Comparison of ENCODE assay signal across 31 cellular contexts in genomic region chr4:53617101-53617680, GRCh38. TPM values are rescaled to one million over a fixed set of nuclear protein-coding genes. Genes with fewer than 3 reads are reported as not detected.
A peak's percentile ranks its signal among the peaks of the same experiment; 100 is the strongest.
DNase-seq lines count a peak whose midpoint lies in the region; ATAC-seq, FAIRE-seq and TF ChIP-seq lines count a peak whose summit lies in the region.
"Had no signal": no experiment of that assay in that cellular context is flagged by ENCODE, and none has a peak within 500 bp of the region (broad histone marks: within the 10 kb centered on the region; RNA-seq: fewer than 3 reads in every experiment).

No MANE protein-coding gene starts in this region.

- H3K4me2 ChIP-seq in endothelial cell of umbilical vein (ENCODE audit: insufficient read depth, low read length) = no peak overlapping the region
- H3K4me2 ChIP-seq: KMS-11 had no signal

- no peaks in the 10 kb centered on the region for H3K27me3 ChIP-seq in endothelial cell of umbilical vein (ENCODE audit: control insufficient read depth in 2 of 2, insufficient read depth in 2 of 2, low read length in 2 of 2)
- H3K27me3 ChIP-seq: breast epithelium, esophagus muscularis mucosa, gastrocnemius medialis, left lung, uterus had no signal

- intact Hi-C loops in endothelial cell of umbilical vein (cut with micrococcal nuclease) = no loop called here

- TF ChIP-seq POLR2A in endothelial cell of umbilical vein (IDR thresholded peaks at IDR 0.05; ENCODE audit: low read depth, low read length) = no peak

- H3K9me1 ChIP-seq in endothelial cell of umbilical vein (replicated peaks; ENCODE audit: control insufficient read depth, extremely low read depth, insufficient read depth, low read length) = no peaks in the 10 kb centered on the region

- H3K27ac ChIP-seq in HEK293 (ENCODE audit: extremely low read depth, low read depth, low read length) = no peak overlapping the region
- no peak overlapping the region for H3K27ac ChIP-seq in endothelial cell of umbilical vein (ENCODE audit: insufficient read depth, low read depth, low read length)
- H3K27ac ChIP-seq: breast epithelium, C4-2B, esophagus muscularis mucosa, KMS-11, left lung, SK-N-MC, uterus had no signal

- H2AFZ ChIP-seq in endothelial cell of umbilical vein (ENCODE audit: low read depth, low read length) = no peak overlapping the region

- H4K20me1 ChIP-seq in endothelial cell of umbilical vein (replicated peaks; ENCODE audit: control insufficient read depth, extremely low read depth, insufficient read depth, low read length) = no peaks in the 10 kb centered on the region

- no peak for DNase-seq in D721Med (ENCODE audit: insufficient read length, low spot score)
- DNase-seq in NCI-H524 treated with DMSO at 0.1 percent for 48 hours (lab: John Stamatoyannopoulos, UW) = peak; percentile 66
- DNase-seq in endothelial cell of umbilical vein (ENCODE audit: low read depth, low spot score) = peak; percentile 28
- DNase-seq in effector CD4-positive, alpha-beta T cell = no peak
- DNase-seq in UCSD-AML1 (lab: John Stamatoyannopoulos, UW; ENCODE audit: unreplicated experiment) = no peak
- DNase-seq: activated CD4-positive, alpha-beta T cell treated with anti-CD3 and anti-CD28 coated beads for 36 hours; activated CD8-positive, alpha-beta memory T cell treated with anti-CD3 and anti-CD28 coated beads for 24 hours; activated naive CD4-positive, alpha-beta T cell treated with anti-CD3 and anti-CD28 coated beads for 36 hours; activated T-cell treated with anti-CD3 and anti-CD28 coated beads, Interleukin-2, amount 50 U/mL, for 24 hours; amniotic stem cell; effector memory CD8-positive, alpha-beta T cell; gastrocnemius medialis; GOT3; hypothalamus; left lung; naive thymus-derived CD8-positive, alpha-beta T cell; NCI-H187 treated with DMSO at 0.1 percent for 48 hours; NCI-H446 treated with DMSO at 0.1 percent for 48 hours; RPMI8226; stimulated activated CD4-positive, alpha-beta T cell treated with anti-CD3 and anti-CD28 coated beads, Interleukin-4, amount 100 ng/mL, for 24 hours; stimulated activated naive CD4-positive, alpha-beta T cell; T-helper 17 cell; uterus had no signal

- H3K4me3 ChIP-seq in HEK293 (ENCODE audit: low read depth, low read length) (no peak overlapping the region), endothelial cell of umbilical vein (replicated peaks in 1 of 3; ENCODE audit: insufficient read depth in 1 of 3, low read depth in 1 of 3, low read length in 3 of 3) (no peak overlapping the region)
- H3K4me3 ChIP-seq: breast epithelium, esophagus muscularis mucosa, gastrocnemius medialis, left lung, SK-N-MC, uterus had no signal

- H3K9me3 ChIP-seq in HEK293 (ENCODE audit: control insufficient read depth, insufficient read depth, low read depth, low read length) (no peaks in the 10 kb centered on the region), endothelial cell of umbilical vein (replicated peaks; ENCODE audit: control insufficient read depth, insufficient read depth, low read length) (no peaks in the 10 kb centered on the region)
- H3K9me3 ChIP-seq: breast epithelium, esophagus muscularis mucosa, gastrocnemius medialis, left lung, uterus had no signal

- no peak for ATAC-seq in GM18867 (IDR thresholded peaks at IDR 0.05; ENCODE audit: unreplicated experiment)
- ATAC-seq: activated CD4-positive, alpha-beta T cell treated with anti-CD3 and anti-CD28 coated beads for 36 hours; effector memory CD8-positive, alpha-beta T cell; gastrocnemius medialis; left lung; naive thymus-derived CD8-positive, alpha-beta T cell; T-helper 17 cell had no signal

- CTCF ChIA-PET in HEK293 (lab: Yijun Ruan, JAX) (interaction anchor here (1.1 kb wide), 1 partner anchor 15 kb away, joined by 3 read pairs; no protein-coding TSS in a partner anchor), endothelial cell of umbilical vein (lab: Charles Lee) (interaction anchor here (1.0 to 2.5 kb wide), 6 partner anchors 10 to 616 kb away, joined by 3 to 9 read pairs (median 6); no protein-coding TSS in a partner anchor)

- peak; percentile 92 for FAIRE-seq in D721Med (lab: Jason Lieb, UNC)
- FAIRE-seq in endothelial cell of umbilical vein (lab: Jason Lieb, UNC) = no peak
- FAIRE-seq: colon had no signal

- H3K36me3 ChIP-seq in HEK293 (ENCODE audit: control insufficient read depth in 2 of 2, insufficient read depth in 1 of 2, low read length in 2 of 2) (no peaks in the 10 kb centered on the region), endothelial cell of umbilical vein (ENCODE audit: control insufficient read depth in 2 of 2, extremely low read depth in 1 of 2, insufficient read depth in 2 of 2, low read length in 2 of 2) (no peaks in the 10 kb centered on the region)
- H3K36me3 ChIP-seq: breast epithelium, esophagus muscularis mucosa, gastrocnemius medialis, left lung, uterus had no signal

- no peak overlapping the region for H3K9ac ChIP-seq in endothelial cell of umbilical vein (replicated peaks; ENCODE audit: extremely low read depth, insufficient read depth, low read length)
- H3K9ac ChIP-seq: KMS-11 had no signal

- BruUV-seq in endothelial cell of umbilical vein (replicated peaks; lab: Mats Ljungman, UMichigan) = no TSS peak

- H3K79me2 ChIP-seq in endothelial cell of umbilical vein (ENCODE audit: control insufficient read depth, insufficient read depth, low read length) = no peaks in the 10 kb centered on the region

- POLR2A ChIA-PET in HEK293 (lab: Yijun Ruan, JAX) = no interaction called here
- POLR2A ChIA-PET in endothelial cell of umbilical vein (lab: Charles Lee) = no interaction called here

- TF ChIP-seq CTCF in D721Med (IDR thresholded peaks at IDR 0.05; ENCODE audit: insufficient read depth, missing control alignments) (no peak), HEK293 (tag by site-specific recombination; IDR thresholded peaks at IDR 0.05) (no peak), endothelial cell of umbilical vein (IDR thresholded peaks at IDR 0.05; ENCODE audit: extremely low read depth in 1 of 2, insufficient read depth in 1 of 2, low read depth in 1 of 2, low read length in 2 of 2) (no peak)

- dilution Hi-C loops in endothelial cell of umbilical vein (cut with MboI; ENCODE audit: extremely low pct_ligation_motif_present, low sequenced_read_pairs) = no loop called here

- H3K4me1 ChIP-seq in HEK293 (ENCODE audit: control insufficient read depth, insufficient read depth, low read length) = no peaks in the 10 kb centered on the region
- no peaks in the 10 kb centered on the region for H3K4me1 ChIP-seq in endothelial cell of umbilical vein (ENCODE audit: control insufficient read depth, extremely low read depth, insufficient read depth, low read length)
- H3K4me1 ChIP-seq: breast epithelium, esophagus muscularis mucosa, left lung, uterus had no signal

TF ChIP-seq in HEK293, 187 proteins besides CTCF, POLR2A, EP300 and RAD21:
- TF ChIP-seq ZNF768 (tag by site-specific recombination; IDR thresholded peaks at IDR 0.05) = no peak
- 0 out of 2 replicates have a peak, but pooled peaks have one; percentile 19 for TF ChIP-seq PRDM6 (tag by site-specific recombination; IDR thresholded peaks at IDR 0.05)
- no peak for TF ChIP-seq ZNF747 (tag by site-specific recombination; IDR thresholded peaks at IDR 0.05)
- no peak for TF ChIP-seq ZNF600 (tag by site-specific recombination; IDR thresholded peaks at IDR 0.05)
- no peak for TF ChIP-seq SP7 (tag by site-specific recombination; IDR thresholded peaks at IDR 0.05)
- TF ChIP-seq ZNF433 (tag by site-specific recombination; IDR thresholded peaks at IDR 0.05; ENCODE audit: low read depth) = no peak

TF ChIP-seq in endothelial cell of umbilical vein, 7 proteins besides CTCF, POLR2A, EP300 and RAD21:
- no peak for TF ChIP-seq POLR2AphosphoS5 (IDR thresholded peaks at IDR 0.05; ENCODE audit: insufficient read depth, low read depth, low read length)
- TF ChIP-seq JUN (IDR thresholded peaks at IDR 0.05; ENCODE audit: borderline replicate concordance, insufficient read depth, insufficient read length, low read depth) = no peak
- no peak for TF ChIP-seq EZH2 (IDR thresholded peaks at IDR 0.05; ENCODE audit: borderline replicate concordance, low read depth, low read length, severe bottlenecking)
- TF ChIP-seq MYC (IDR thresholded peaks at IDR 0.05; ENCODE audit: low read depth, low read length) = no peak
- no peak for TF ChIP-seq GATA2 (IDR thresholded peaks at IDR 0.05; ENCODE audit: insufficient read depth, insufficient read length, low read depth, low read length)
- no peak for TF ChIP-seq FOS (IDR thresholded peaks at IDR 0.05; ENCODE audit: borderline replicate concordance, insufficient read depth, low read length)
- TF ChIP-seq MAX (IDR thresholded peaks at IDR 0.05; ENCODE audit: insufficient read depth, insufficient read length) = no peak
TF ChIP-seq in endothelial cell of umbilical vein: peak in this region for 0.

RNA-seq across cellular contexts. Expression of gene LNX1, which starts 25.9 kb away (rescaled TPM):
- total RNA-seq in endothelial cell of umbilical vein = 1.3 and 1.9 TPM in 2 replicates
- polyA plus RNA-seq in endothelial cell of umbilical vein = 0.49 and 0.72 TPM in 2 replicates
- polyA plus RNA-seq in endothelial cell of umbilical vein (2011; cell fraction: cytosol; rRNA removed) = 0.58 and 0.72 TPM in 2 replicates
- polyA plus RNA-seq in endothelial cell of umbilical vein (2011; cell fraction: nucleus; rRNA removed) = 0.54 and 0.94 TPM in 2 replicates
- polyA plus RNA-seq in endothelial cell of umbilical vein (2012) = 1.5 and 2.0 TPM in 2 replicates
- polyA minus RNA-seq in endothelial cell of umbilical vein = 1.00 and 2.2 TPM in 2 replicates
- polyA minus RNA-seq in endothelial cell of umbilical vein (2011; cell fraction: cytosol; rRNA and poly(A)+ RNA removed) = not detected
- 1.1 and 2.0 TPM in 2 replicates for polyA minus RNA-seq in endothelial cell of umbilical vein (2011; cell fraction: nucleus; rRNA and poly(A)+ RNA removed)
- total RNA-seq: activated CD4-positive, alpha-beta T cell treated with anti-CD3 and anti-CD28 coated beads for 36 hours; naive thymus-derived CD8-positive, alpha-beta T cell; T-helper 17 cell had no signal

Comparison
In these comparisons a context has a peak if more than half of its experiments do, and no peak if none do; other contexts are left out.
1. DNase-seq: peak in NCI-H524 treated with DMSO at 0.1 percent for 48 hours (single experiment) and endothelial cell of umbilical vein (single experiment); none in D721Med (single experiment), effector CD4-positive, alpha-beta T cell (single experiment) and UCSD-AML1 (single experiment).